ENCODE assay signal across 1 cellular context in genomic region chr15:90594297-90594696, GRCh38.
TF ChIP-seq lines count a peak whose summit lies in the region.

No MANE protein-coding gene starts in this region.

TF ChIP-seq in SK-N-SH, 30 proteins besides CTCF, POLR2A, EP300 and RAD21 (continued from another document):
- TF ChIP-seq, protein P1, sequence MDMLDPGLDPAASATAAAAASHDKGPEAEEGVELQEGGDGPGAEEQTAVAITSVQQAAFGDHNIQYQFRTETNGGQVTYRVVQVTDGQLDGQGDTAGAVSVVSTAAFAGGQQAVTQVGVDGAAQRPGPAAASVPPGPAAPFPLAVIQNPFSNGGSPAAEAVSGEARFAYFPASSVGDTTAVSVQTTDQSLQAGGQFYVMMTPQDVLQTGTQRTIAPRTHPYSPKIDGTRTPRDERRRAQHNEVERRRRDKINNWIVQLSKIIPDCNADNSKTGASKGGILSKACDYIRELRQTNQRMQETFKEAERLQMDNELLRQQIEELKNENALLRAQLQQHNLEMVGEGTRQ (IDR thresholded peaks at IDR 0.05; ENCODE audit: borderline replicate concordance, low read depth, low read length): no peak
- no peak for TF ChIP-seq JUND (IDR thresholded peaks at IDR 0.05)
- TF ChIP-seq NRF1 (IDR thresholded peaks at IDR 0.05; ENCODE audit: low read depth, low read length): no peak
- TF ChIP-seq MAX (IDR thresholded peaks at IDR 0.05; ENCODE audit: low read depth): no peak
- TF ChIP-seq SIN3A (IDR thresholded peaks at IDR 0.05; ENCODE audit: borderline replicate concordance, low read depth, low read length): no peak
- TF ChIP-seq MXI1 (IDR thresholded peaks at IDR 0.05; ENCODE audit: low read depth, low read length): no peak
- no peak for TF ChIP-seq FOXM1 (IDR thresholded peaks at IDR 0.05; ENCODE audit: low read depth)
- TF ChIP-seq IRF3 (IDR thresholded peaks at IDR 0.05; ENCODE audit: low read depth, low read length): no peak
- TF ChIP-seq GATA2 (CRISPR knock-in tag; IDR thresholded peaks at IDR 0.05): no peak
- TF ChIP-seq NFIC (IDR thresholded peaks at IDR 0.05; ENCODE audit: borderline replicate concordance): no peak
- TF ChIP-seq CHD2 (IDR thresholded peaks at IDR 0.05; ENCODE audit: low read length, partially characterized antibody): no peak
- no peak for TF ChIP-seq USF1 (IDR thresholded peaks at IDR 0.05; ENCODE audit: borderline replicate concordance, low read depth)
- TF ChIP-seq GABPA (IDR thresholded peaks at IDR 0.05; ENCODE audit: low read depth): no peak
- TF ChIP-seq, protein P2, sequence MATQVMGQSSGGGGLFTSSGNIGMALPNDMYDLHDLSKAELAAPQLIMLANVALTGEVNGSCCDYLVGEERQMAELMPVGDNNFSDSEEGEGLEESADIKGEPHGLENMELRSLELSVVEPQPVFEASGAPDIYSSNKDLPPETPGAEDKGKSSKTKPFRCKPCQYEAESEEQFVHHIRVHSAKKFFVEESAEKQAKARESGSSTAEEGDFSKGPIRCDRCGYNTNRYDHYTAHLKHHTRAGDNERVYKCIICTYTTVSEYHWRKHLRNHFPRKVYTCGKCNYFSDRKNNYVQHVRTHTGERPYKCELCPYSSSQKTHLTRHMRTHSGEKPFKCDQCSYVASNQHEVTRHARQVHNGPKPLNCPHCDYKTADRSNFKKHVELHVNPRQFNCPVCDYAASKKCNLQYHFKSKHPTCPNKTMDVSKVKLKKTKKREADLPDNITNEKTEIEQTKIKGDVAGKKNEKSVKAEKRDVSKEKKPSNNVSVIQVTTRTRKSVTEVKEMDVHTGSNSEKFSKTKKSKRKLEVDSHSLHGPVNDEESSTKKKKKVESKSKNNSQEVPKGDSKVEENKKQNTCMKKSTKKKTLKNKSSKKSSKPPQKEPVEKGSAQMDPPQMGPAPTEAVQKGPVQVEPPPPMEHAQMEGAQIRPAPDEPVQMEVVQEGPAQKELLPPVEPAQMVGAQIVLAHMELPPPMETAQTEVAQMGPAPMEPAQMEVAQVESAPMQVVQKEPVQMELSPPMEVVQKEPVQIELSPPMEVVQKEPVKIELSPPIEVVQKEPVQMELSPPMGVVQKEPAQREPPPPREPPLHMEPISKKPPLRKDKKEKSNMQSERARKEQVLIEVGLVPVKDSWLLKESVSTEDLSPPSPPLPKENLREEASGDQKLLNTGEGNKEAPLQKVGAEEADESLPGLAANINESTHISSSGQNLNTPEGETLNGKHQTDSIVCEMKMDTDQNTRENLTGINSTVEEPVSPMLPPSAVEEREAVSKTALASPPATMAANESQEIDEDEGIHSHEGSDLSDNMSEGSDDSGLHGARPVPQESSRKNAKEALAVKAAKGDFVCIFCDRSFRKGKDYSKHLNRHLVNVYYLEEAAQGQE (IDR thresholded peaks at IDR 0.05; ENCODE audit: low read depth, low read length): no peak
TF ChIP-seq in SK-N-SH: peak in this region for 0.
